In the genomic region with DNA sequence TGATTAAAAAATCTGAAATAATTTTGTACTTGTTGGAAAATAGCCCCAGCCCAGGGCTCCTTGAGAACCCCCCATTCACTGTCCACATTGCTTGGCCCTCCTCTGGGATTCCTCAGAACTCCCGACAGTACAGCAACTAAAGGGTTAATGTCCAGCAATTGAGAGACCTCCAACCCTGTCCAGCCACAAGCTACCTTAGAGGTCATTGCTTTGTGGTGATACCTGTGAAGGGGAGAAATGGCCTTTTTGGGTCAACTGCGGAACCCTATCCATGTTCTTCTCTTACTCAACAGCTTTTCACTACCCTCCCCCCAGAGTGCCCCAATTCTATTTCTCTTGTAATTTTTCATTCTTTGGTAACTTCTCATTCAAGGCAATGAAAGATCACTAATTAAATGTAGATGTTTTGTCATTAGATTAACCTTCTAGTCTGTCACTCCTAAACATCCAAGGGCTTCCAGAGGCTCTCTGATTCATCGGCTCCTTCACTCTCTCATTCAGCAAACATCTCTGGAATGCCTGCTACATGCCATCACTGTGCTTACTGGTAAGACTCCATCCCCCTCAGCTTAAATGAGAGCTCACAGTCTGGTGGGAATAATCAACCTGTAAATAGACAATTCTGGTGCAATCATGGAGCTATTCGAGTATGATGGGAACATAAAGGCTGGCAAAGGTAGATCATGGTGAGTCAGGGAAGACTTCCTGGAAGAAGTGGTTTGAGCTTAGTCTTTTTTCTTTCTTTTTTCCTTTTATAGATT, we compare ENCODE assay signal across 9 cellular contexts.
DNase-seq lines count a peak whose midpoint lies in the region; ATAC-seq and TF ChIP-seq lines count a peak whose summit lies in the region.
"Had no signal": no experiment of that assay in that cellular context is flagged by ENCODE, and none has a peak within 500 bp of the region (broad histone marks: within the 10 kb centered on the region; RNA-seq: fewer than 3 reads in every experiment).

No MANE protein-coding gene starts in this region.

- H3K9me3 ChIP-seq in body of pancreas: no peaks in the 10 kb centered on the region
- no peaks in the 10 kb centered on the region for H3K9me3 ChIP-seq in testis

- DNase-seq in HFFc6: peak; percentile 95
- DNase-seq in body of pancreas: peak in 2 of 4 donors; percentile 30 to 42
- peak; percentile 73 for DNase-seq in iPS-NIHi11 (ENCODE audit: low spot score)
- DNase-seq in stromal cell of bone marrow (ENCODE audit: low read depth): peak; percentile 83
- DNase-seq in activated T-cell treated with anti-CD3 and anti-CD28 coated beads, Interleukin-2, amount 50 U/mL, for 1 hour: no peak
- DNase-seq in NCI-H526 (lab: John Stamatoyannopoulos, UW): no peak
- DNase-seq in testis: no peak
- DNase-seq: activated CD4-positive, alpha-beta T cell treated with anti-CD3 and anti-CD28 coated beads for 1 hour had no signal

- peaks cover 5% of the 10 kb centered on the region; the same call in 1 of the 2 replicates for H3K36me3 Mint-ChIP-seq in HFFc6 (ENCODE audit: low read depth)

- WGBS in body of pancreas, 2 donors: 67 to 69% methylated on average over 4 of the region's 4 CpGs
- WGBS in testis, 2 donors: 68 to 77% methylated on average over 4 of the region's 4 CpGs

- TF ChIP-seq POLR2A in body of pancreas (IDR thresholded peaks at IDR 0.05) (no peak), testis (IDR thresholded peaks at IDR 0.05) (no peak)

- H3K27ac ChIP-seq in body of pancreas (peak overlapping the region in 1 of 4 donors; percentile 30), testis (no peak overlapping the region)

- H3K4me1 ChIP-seq in body of pancreas (peaks cover 15% of the 10 kb centered on the region), testis (no peaks in the 10 kb centered on the region)

- intact Hi-C loops in body of pancreas (cut with DNase I) (no loop called here), testis (cut with DNase I; ENCODE audit: low total_unique reads) (no loop called here)

- no peak overlapping the region for H3K4me3 ChIP-seq in body of pancreas
- no peak overlapping the region for H3K4me3 ChIP-seq in testis

- H3K4me3 Mint-ChIP-seq in HFFc6: peak overlapping the region; percentile 58

- ATAC-seq in body of pancreas: peak; percentile 70
- no peak for ATAC-seq in GM21717 (IDR thresholded peaks at IDR 0.05; ENCODE audit: unreplicated experiment)

- no peak for TF ChIP-seq CTCF in HFFc6 (IDR thresholded peaks at IDR 0.05)
- TF ChIP-seq CTCF in body of pancreas (IDR thresholded peaks at IDR 0.05): no peak
- no peak for TF ChIP-seq CTCF in testis (IDR thresholded peaks at IDR 0.05)

- H3K27ac Mint-ChIP-seq in HFFc6: peak overlapping the region; percentile 84

- H3K27me3 ChIP-seq in body of pancreas (no peaks in the 10 kb centered on the region), testis (no peaks in the 10 kb centered on the region)

- H3K27me3 Mint-ChIP-seq in HFFc6 (ENCODE audit: insufficient read depth): no peaks in the 10 kb centered on the region; the same call in none of the 2 replicates

- H3K36me3 ChIP-seq in body of pancreas (replicated peaks in 1 of 2; ENCODE audit: insufficient read depth in 1 of 2, low read depth in 2 of 2): no peaks in the 10 kb centered on the region
- no peaks in the 10 kb centered on the region for H3K36me3 ChIP-seq in testis (ENCODE audit: low read depth, missing control alignments)

- no peaks in the 10 kb centered on the region for H3K9me3 Mint-ChIP-seq in HFFc6

- peaks cover 80% of the 10 kb centered on the region for H3K4me1 Mint-ChIP-seq in HFFc6 (ENCODE audit: low read depth)

Comparison
In these comparisons a context has a peak if more than half of its experiments do, and no peak if none do; other contexts are left out.
1. DNase-seq: peak in HFFc6 (single experiment), iPS-NIHi11 (single experiment) and stromal cell of bone marrow (single experiment); none in activated T-cell treated with anti-CD3 and anti-CD28 coated beads, Interleukin-2, amount 50 U/mL, for 1 hour (single experiment), NCI-H526 (0 of 2) and testis (single experiment).